In the genomic region with DNA sequence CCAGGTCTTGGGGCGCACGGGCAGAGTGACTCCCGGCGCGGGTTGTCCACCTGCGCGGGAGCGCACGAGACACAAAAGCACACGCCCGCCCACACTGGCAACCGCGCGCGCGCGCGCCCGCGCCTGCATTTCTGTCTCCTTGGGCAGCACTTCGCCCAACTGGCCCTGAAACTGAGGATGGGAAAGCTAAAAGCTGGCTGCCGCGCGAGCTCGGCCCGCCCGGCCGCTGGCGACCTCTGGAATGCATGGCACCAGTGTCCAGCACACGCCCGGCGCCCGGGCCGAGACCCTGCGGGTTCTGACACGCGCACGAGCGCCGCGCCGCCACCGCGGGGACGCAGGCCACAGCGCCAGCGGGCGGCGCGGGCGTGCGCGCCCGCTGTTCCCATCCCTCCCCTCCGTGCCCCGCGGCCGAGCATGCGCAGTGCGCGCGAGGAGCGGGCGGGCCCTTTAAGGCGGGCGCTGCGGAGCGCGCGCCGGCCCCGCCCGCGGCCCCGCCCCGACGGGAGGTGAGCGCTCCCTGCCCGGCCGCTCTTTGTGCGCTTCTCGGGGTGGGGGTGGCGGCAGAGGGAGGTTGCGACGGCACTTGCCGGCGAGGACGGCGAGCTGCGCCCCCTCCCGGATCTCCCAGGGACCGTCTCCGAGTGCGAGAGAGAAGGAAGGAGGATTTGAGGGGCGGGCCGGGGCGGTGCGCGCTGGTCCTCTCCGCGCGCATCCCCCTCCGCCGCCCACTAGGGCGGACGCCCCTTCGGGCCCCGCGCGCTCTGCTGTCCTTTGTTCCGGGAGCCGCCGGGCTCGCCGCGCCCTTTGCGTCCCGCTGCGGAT, we compare ENCODE assay signal across 8 cellular contexts. TPM values are rescaled to one million over a fixed set of nuclear protein-coding genes. Genes with fewer than 3 reads are reported as not detected.
DNase-seq lines count a peak whose midpoint lies in the region; ATAC-seq lines count a peak whose summit lies in the region.

No MANE protein-coding gene starts in this region.

- H3K27me3 ChIP-seq in mesenchymal stem cell (ENCODE audit: control insufficient read depth in 1 of 2, insufficient read depth in 1 of 2, low read length in 2 of 2): peaks cover 24 to 38% of the 10 kb centered on the region in 2 experiments

- H2BK120ac ChIP-seq in mesenchymal stem cell (ENCODE audit: low read depth, low read length): peak overlapping the region; percentile 27

- H3K4ac ChIP-seq in mesenchymal stem cell (ENCODE audit: low read depth in 1 of 2, low read length in 2 of 2): peak overlapping the region in 1 of 2 experiments; percentile 95

- H3K4me2 ChIP-seq in mesenchymal stem cell (ENCODE audit: low read length, poor library complexity, severe bottlenecking): peak overlapping the region; percentile 92

- H3K36me3 ChIP-seq in mesenchymal stem cell (ENCODE audit: control insufficient read depth in 1 of 2, insufficient read depth in 2 of 2, low read depth in 1 of 2, low read length in 2 of 2): peaks cover 0 to 14% of the 10 kb centered on the region in 2 experiments

- H3K4me3 ChIP-seq in mesenchymal stem cell (ENCODE audit: insufficient read depth in 1 of 2, low read depth in 1 of 2, low read length in 2 of 2): peak overlapping the region; percentile 74 to 87

- CTCF ChIA-PET in activated CD8-positive, alpha-beta T cell treated with anti-CD3 and anti-CD28 coated beads, Interleukin-2, amount 10 ng/mL, durations not matched to agents 7 days and 5 days (lab: Charles Lee): interaction anchor here (1.2 kb wide), 1 partner anchor 781 kb away, joined by 3 read pairs; no protein-coding TSS in a partner anchor

- peak overlapping the region; percentile 79 for H2BK5ac ChIP-seq in mesenchymal stem cell (ENCODE audit: low read depth, low read length, poor library complexity, severe bottlenecking)

- H2BK12ac ChIP-seq in mesenchymal stem cell (ENCODE audit: low read length in 2 of 2): peak overlapping the region in 1 of 2 experiments; percentile 85

- H3K27ac ChIP-seq in mesenchymal stem cell (ENCODE audit: low read length, poor library complexity, severe bottlenecking): peak overlapping the region; percentile 88

- no peaks in the 10 kb centered on the region for H3K9me3 Mint-ChIP-seq in activated CD8-positive, alpha-beta T cell treated with anti-CD3 and anti-CD28 coated beads, Interleukin-2, amount 10 ng/mL, durations not matched to agents 7 days and 5 days (ENCODE audit: insufficient read depth)

- peaks cover 31% of the 10 kb centered on the region for H3K27me3 Mint-ChIP-seq in activated CD8-positive, alpha-beta T cell treated with anti-CD3 and anti-CD28 coated beads, Interleukin-2, amount 10 ng/mL, durations not matched to agents 7 days and 5 days (ENCODE audit: low read depth)

- H3K9ac ChIP-seq in mesenchymal stem cell (ENCODE audit: low read length): peak overlapping the region; percentile 81

- H2BK15ac ChIP-seq in mesenchymal stem cell (ENCODE audit: low read depth, poor library complexity, severe bottlenecking): peak overlapping the region; percentile 44

- peak overlapping the region; percentile 86 for H2AFZ ChIP-seq in mesenchymal stem cell (ENCODE audit: low read depth, low read length)

- H3K27ac Mint-ChIP-seq in activated CD8-positive, alpha-beta T cell treated with anti-CD3 and anti-CD28 coated beads, Interleukin-2, amount 10 ng/mL, durations not matched to agents 7 days and 5 days: peak overlapping the region; percentile 76

- H3K4me3 Mint-ChIP-seq in activated CD8-positive, alpha-beta T cell treated with anti-CD3 and anti-CD28 coated beads, Interleukin-2, amount 10 ng/mL, durations not matched to agents 7 days and 5 days: peak overlapping the region; percentile 88

- under 1% methylated on average over 86 of the region's 119 CpGs for WGBS in mesenchymal stem cell

- POLR2A ChIA-PET in activated CD8-positive, alpha-beta T cell treated with anti-CD3 and anti-CD28 coated beads, Interleukin-2, amount 10 ng/mL, durations not matched to agents 7 days and 5 days (lab: Charles Lee): no interaction called here

- peak overlapping the region; percentile 76 for H4K91ac ChIP-seq in mesenchymal stem cell (ENCODE audit: low read length)

- DNase-seq in CD1c-positive myeloid dendritic cell (ENCODE audit: extremely low spot score) (peak; percentile 98), NCI-H748 treated with DMSO at 0.1 percent for 48 hours (lab: John Stamatoyannopoulos, UW) (peak; percentile 70), mesenchymal stem cell (peak; percentile 89)
- DNase-seq in activated CD8-positive, alpha-beta T cell treated with anti-CD3 and anti-CD28 coated beads, Interleukin-2, amount 10 ng/mL, durations not matched to agents 7 days and 5 days: peak; percentile 91
- peak; percentile 86 for DNase-seq in effector CD8-positive, alpha-beta T cell (lab: John Stamatoyannopoulos, UW)
- peak; percentile 66 for DNase-seq in stimulated activated CD8-positive, alpha-beta memory T cell treated with anti-CD3 and anti-CD28 coated beads, Interleukin-12 subunit alpha, Interleukin-12 subunit beta, amount 100 ng/mL, for 1 hour (ENCODE audit: low read depth)

- no peaks in the 10 kb centered on the region for H3K36me3 Mint-ChIP-seq in activated CD8-positive, alpha-beta T cell treated with anti-CD3 and anti-CD28 coated beads, Interleukin-2, amount 10 ng/mL, durations not matched to agents 7 days and 5 days (ENCODE audit: low read depth)

- H3K4me1 Mint-ChIP-seq in activated CD8-positive, alpha-beta T cell treated with anti-CD3 and anti-CD28 coated beads, Interleukin-2, amount 10 ng/mL, durations not matched to agents 7 days and 5 days (ENCODE audit: low read depth): peaks cover 25% of the 10 kb centered on the region

- ATAC-seq in GM19395 (IDR thresholded peaks at IDR 0.05; ENCODE audit: unreplicated experiment) (peak; percentile 61), HG03558 (IDR thresholded peaks at IDR 0.05; ENCODE audit: extremely low read depth, unreplicated experiment) (peak; percentile 34)
- ATAC-seq in activated CD8-positive, alpha-beta T cell treated with anti-CD3 and anti-CD28 coated beads, Interleukin-2, amount 10 ng/mL, durations not matched to agents 7 days and 5 days: peak; percentile 78

- H3K4me1 ChIP-seq in mesenchymal stem cell (ENCODE audit: control insufficient read depth, insufficient read depth, low read depth, low read length): peaks cover 18% of the 10 kb centered on the region

- peak overlapping the region in 1 of 2 experiments; percentile 75 for H3K14ac ChIP-seq in mesenchymal stem cell (ENCODE audit: low read length in 2 of 2)

- peaks cover 2% of the 10 kb centered on the region for H3K79me1 ChIP-seq in mesenchymal stem cell (replicated peaks; ENCODE audit: low read length, poor library complexity, severe bottlenecking)

- H3K23ac ChIP-seq in mesenchymal stem cell (ENCODE audit: low read length in 2 of 2): no peak overlapping the region

- H3K18ac ChIP-seq in mesenchymal stem cell (ENCODE audit: low read depth in 1 of 2, low read length in 2 of 2): peak overlapping the region; percentile 86 to 93

- H3K9me3 ChIP-seq in mesenchymal stem cell (ENCODE audit: control insufficient read depth, low read length): no peaks in the 10 kb centered on the region

- peak overlapping the region; percentile 89 for H4K8ac ChIP-seq in mesenchymal stem cell (ENCODE audit: low read length)

- H2AK5ac ChIP-seq in mesenchymal stem cell (ENCODE audit: low read length, severe bottlenecking): no peak overlapping the region

RNA-seq across cellular contexts. Expression of a gene that starts 1.1 kb away (rescaled TPM):
- under 1 TPM; 0.63 TPM for total RNA-seq in activated CD8-positive, alpha-beta T cell treated with anti-CD3 and anti-CD28 coated beads, Interleukin-2, amount 10 ng/mL, durations not matched to agents 7 days and 5 days
- 5.3 TPM for polyA plus RNA-seq in mesenchymal stem cell (2013, experiment 1 of 2)
- 6.3 TPM for polyA plus RNA-seq in mesenchymal stem cell (2013, experiment 2 of 2)

Comparison
In these comparisons a context has a peak if more than half of its experiments do, and no peak if none do; other contexts are left out.
1. Peak in every context shown above with its lines: DNase-seq, ATAC-seq, H3K4me3 ChIP-seq and H3K27ac ChIP-seq.